In the genomic region with DNA sequence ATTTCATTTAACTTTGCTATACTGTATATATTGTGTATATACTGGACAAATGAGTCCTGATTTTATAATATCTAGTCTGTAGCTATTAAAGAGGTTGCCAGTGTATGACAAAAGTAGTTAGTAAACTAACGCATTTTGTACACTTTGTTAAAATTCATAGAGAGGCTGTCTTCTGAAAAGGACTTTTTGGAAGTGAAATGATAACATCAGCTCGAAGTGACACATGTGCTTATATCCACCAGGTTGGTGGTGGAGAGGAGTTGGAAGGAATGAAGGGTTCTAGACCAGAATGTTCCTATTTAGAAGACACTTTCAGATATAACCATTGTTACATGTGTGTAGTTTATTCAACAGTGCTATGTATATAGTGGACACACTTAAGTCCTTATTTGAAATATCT, we compare ENCODE assay signal across 13 cellular contexts. TPM values are rescaled to one million over a fixed set of nuclear protein-coding genes. Genes with fewer than 3 reads are reported as not detected.
DNase-seq lines count a peak whose midpoint lies in the region; ATAC-seq, FAIRE-seq and TF ChIP-seq lines count a peak whose summit lies in the region.
"Not testable (repeated sequence)": the region's sequence is repeated elsewhere in the genome, so short reads cannot be mapped to it uniquely, and the experiment has no call there.
"Had no signal": no experiment of that assay in that cellular context is flagged by ENCODE, and none has a peak within 500 bp of the region (broad histone marks: within the 10 kb centered on the region; RNA-seq: fewer than 3 reads in every experiment).

No MANE protein-coding gene starts in this region.

- H2AFZ ChIP-seq in OCI-LY1 (ENCODE audit: low read length); GM12878 (ENCODE audit: control insufficient read depth, low read depth, low read length): not testable (repeated sequence)

- TF ChIP-seq POLR2A in A549 (IDR thresholded peaks at IDR 0.05; ENCODE audit: low read length); GM12878 (IDR thresholded peaks at IDR 0.05; ENCODE audit: low read depth, low read length): not testable (repeated sequence)

- POLR2A ChIA-PET in A549 (lab: Yijun Ruan, JAX): not testable (repeated sequence)
- POLR2A ChIA-PET in GM12878 (lab: Charles Lee): interaction anchor here (1.0 kb wide), 1 partner anchor 8 kb away, joined by 4 read pairs; no protein-coding TSS in a partner anchor

- in situ Hi-C loops in GM12878 (cut with MboI): not testable (repeated sequence)

- H3K9me2 ChIP-seq in OCI-LY1 (ENCODE audit: low read depth, low read length): not testable (repeated sequence)

- SMC1A ChIA-PET in GM12878 (lab: Charles Lee; ENCODE audit: uncharacterized antibody, unreplicated experiment): interaction anchor here (0.7 to 1.7 kb wide), 7 partner anchors 8 to 255 kb away, joined by 3 to 11 read pairs (median 3); no protein-coding TSS in a partner anchor

- not testable (repeated sequence) for H3K27ac ChIP-seq in A549; OCI-LY1 (ENCODE audit: low read depth, low read length, poor library complexity, severe bottlenecking); GM12878 (ENCODE audit: control insufficient read depth, insufficient read depth); psoas muscle

- H3K4me3 ChIP-seq in A549; OCI-LY1 (ENCODE audit: low read depth, low read length, poor library complexity, severe bottlenecking); GM12878: not testable (repeated sequence)
- peak overlapping the region; percentile 66 for H3K4me3 ChIP-seq in psoas muscle

- TF ChIP-seq RAD21 in A549 (conservative IDR thresholded peaks at IDR 0.05 in 1 of 2, IDR thresholded peaks at IDR 0.05 in 1 of 2); GM12878 (IDR thresholded peaks at IDR 0.05; ENCODE audit: insufficient read depth, low read depth, low read length): not testable (repeated sequence)

- not testable (repeated sequence) for H3K9ac ChIP-seq in OCI-LY1 (ENCODE audit: low read length); GM12878 (ENCODE audit: control insufficient read depth, insufficient read depth, low read length)

- not testable (repeated sequence) for ATAC-seq in A549; GM12878; central memory CD8-positive, alpha-beta T cell (replicated peaks; ENCODE audit: extremely low read depth, poor library complexity, severe bottlenecking); psoas muscle

- not testable (repeated sequence) for H3K27me3 ChIP-seq in OCI-LY1 (ENCODE audit: insufficient read depth, low read length); GM12878 (replicated peaks in 1 of 2; ENCODE audit: control insufficient read depth in 2 of 2, insufficient read depth in 2 of 2, low read length in 1 of 2); psoas muscle (ENCODE audit: insufficient read depth in 3 of 3, low read length in 2 of 3)

- peaks cover 35 to 43% (median 41%) of the 10 kb centered on the region in 3 donors for H3K4me1 Mint-ChIP-seq in IgD-negative memory B cell
- H3K4me1 Mint-ChIP-seq in central memory CD8-positive, alpha-beta T cell: peaks cover 26% of the 10 kb centered on the region
- peaks cover 35% of the 10 kb centered on the region for H3K4me1 Mint-ChIP-seq in mesothelial cell of epicardium

- intact Hi-C loops in GM12878 (cut with micrococcal nuclease; ENCODE audit: unreplicated experiment); psoas muscle (cut with DNase I): not testable (repeated sequence)

- DNase-seq in A549 (ENCODE audit: low read depth in 1 of 2, low spot score in 1 of 2); GM12878 (ENCODE audit: low read depth, low spot score); central memory CD8-positive, alpha-beta T cell (ENCODE audit: low spot score in 2 of 2); mesothelial cell of epicardium (ENCODE audit: low spot score in 2 of 2, unreplicated experiment in 2 of 2); psoas muscle: not testable (repeated sequence)

- RAD21 ChIA-PET in GM12878 (lab: Charles Lee; ENCODE audit: unreplicated experiment): not testable (repeated sequence)

- not testable (repeated sequence) for H3K79me2 ChIP-seq in OCI-LY1 (ENCODE audit: insufficient read depth, low read length); GM12878 (ENCODE audit: control insufficient read depth, insufficient read depth, low read length)

- not testable (repeated sequence) for FAIRE-seq in A549 (lab: Jason Lieb, UNC); GM12878 (lab: Jason Lieb, UNC)

- CTCF ChIA-PET in A549 (lab: Yijun Ruan, JAX): interaction anchor here (0.6 to 1.0 kb wide), 2 partner anchors 183 to 215 kb away, joined by 3 to 5 read pairs; no protein-coding TSS in a partner anchor
- CTCF ChIA-PET in GM12878 (lab: Yijun Ruan, JAX): interaction anchor here (0.8 to 1.1 kb wide), 3 partner anchors 9 to 45 kb away, joined by 3 read pairs; no protein-coding TSS in a partner anchor

- H3K4me2 ChIP-seq in A549 (peak overlapping the region; percentile 80; the same call in 1 of the 3 replicates), OCI-LY1 (ENCODE audit: low read length) (peak overlapping the region; percentile 81; the same call in 1 of the 2 replicates), GM12878 (ENCODE audit: control insufficient read depth, insufficient read depth) (peak overlapping the region; percentile 3; the same call in 1 of the 2 replicates)

- H3K27ac Mint-ChIP-seq in IgD-negative memory B cell (peak overlapping the region in 2 of 3 donors; percentile 67 to 80), mesothelial cell of epicardium (peak overlapping the region; percentile 19)
- H3K27ac Mint-ChIP-seq in central memory CD8-positive, alpha-beta T cell (ENCODE audit: low read depth): peak overlapping the region; percentile 49

- not testable (repeated sequence) for H3K36me3 ChIP-seq in OCI-LY1 (ENCODE audit: insufficient read depth, low read length); GM12878 (ENCODE audit: control insufficient read depth in 2 of 2, insufficient read depth in 2 of 2, low read length in 1 of 2); psoas muscle (ENCODE audit: insufficient read depth in 1 of 2, low read depth in 1 of 2)

- not testable (repeated sequence) for H3K9me3 ChIP-seq in A549; OCI-LY1 (ENCODE audit: low read length); GM12878 (replicated peaks; ENCODE audit: control insufficient read depth, insufficient read depth, low read length); psoas muscle

- 93% methylated on average over 2 of the region's 2 CpGs for WGBS in A549 (ENCODE audit: missing lambda C conversion rate)
- 90% methylated on average over 2 of the region's 2 CpGs for WGBS in GM12878 (ENCODE audit: insufficient coverage, insufficient replicate concordance, low lambda C conversion rate, missing lambda C conversion rate)
- WGBS in psoas muscle, 3 donors: 92 to 97% (median 92%) methylated on average over 2 of the region's 2 CpGs

- TF ChIP-seq CTCF in A549 (IDR thresholded peaks at IDR 0.05); OCI-LY1 (IDR thresholded peaks at IDR 0.05; ENCODE audit: low read length); GM12878 (IDR thresholded peaks at IDR 0.05 in 2 of 3, conservative IDR thresholded peaks at IDR 0.05 in 1 of 3; ENCODE audit: control insufficient read depth in 2 of 3, extremely low read depth in 1 of 3, insufficient read depth in 1 of 3, low read depth in 3 of 3, low read length in 3 of 3); mesothelial cell of epicardium (IDR thresholded peaks at IDR 0.05; ENCODE audit: unreplicated experiment); psoas muscle (IDR thresholded peaks at IDR 0.05): not testable (repeated sequence)

- H3F3A ChIP-seq in OCI-LY1 (ENCODE audit: insufficient read depth, low read length): not testable (repeated sequence)

- H4K20me1 ChIP-seq in OCI-LY1 (ENCODE audit: insufficient read depth, low read length); GM12878 (ENCODE audit: control insufficient read depth, insufficient read depth): not testable (repeated sequence)

- not testable (repeated sequence) for H3K36me3 Mint-ChIP-seq in IgD-negative memory B cell, mesothelial cell of epicardium
- H3K36me3 Mint-ChIP-seq in central memory CD8-positive, alpha-beta T cell (ENCODE audit: insufficient read depth): peaks cover 26% of the 10 kb centered on the region

- TF ChIP-seq EP300 in A549 (IDR thresholded peaks at IDR 0.05); GM12878 (IDR thresholded peaks at IDR 0.05; ENCODE audit: borderline replicate concordance in 1 of 2, control insufficient read depth in 1 of 2, low read depth in 2 of 2, low read length in 2 of 2): not testable (repeated sequence)

- peaks cover 21% of the 10 kb centered on the region for H3K4me1 ChIP-seq in A549
- peaks cover 44% of the 10 kb centered on the region for H3K4me1 ChIP-seq in OCI-LY1 (ENCODE audit: insufficient read depth, low read length, severe bottlenecking)
- not testable (repeated sequence) for H3K4me1 ChIP-seq in GM12878 (ENCODE audit: control insufficient read depth, insufficient read depth, low read length)
- H3K4me1 ChIP-seq in psoas muscle: peaks cover 26% of the 10 kb centered on the region

- H3K4me3 Mint-ChIP-seq in IgD-negative memory B cell: peak overlapping the region in 2 of 4 donors; percentile 29 to 95
- not testable (repeated sequence) for H3K4me3 Mint-ChIP-seq in central memory CD8-positive, alpha-beta T cell; mesothelial cell of epicardium

- H3K9me3 Mint-ChIP-seq in IgD-negative memory B cell; central memory CD8-positive, alpha-beta T cell; mesothelial cell of epicardium: not testable (repeated sequence)

- H3K27me3 Mint-ChIP-seq in IgD-negative memory B cell; central memory CD8-positive, alpha-beta T cell; mesothelial cell of epicardium (ENCODE audit: low read depth): not testable (repeated sequence)

- not testable (repeated sequence) for BruUV-seq in GM12878 (replicated peaks; lab: Mats Ljungman, UMichigan)

RNA-seq across cellular contexts. Expression of a gene that starts 13.9 kb away (rescaled TPM):
- polyA plus RNA-seq in A549 (2011; rRNA removed) (59.0 and 62.9 TPM in 2 replicates), A549 (2017; fragmentation: RNase III; extraction: RNeasy Plus Mini Kit Qiagen cat#74134 plus additional on column Dnase treatment) (52.8 to 55.0 TPM (median 53.0 TPM) in 3 replicates), IgD-negative memory B cell (120 TPM), GM12878 (2011; rRNA removed) (79.5 and 112 TPM in 2 replicates), GM12878 (2014; fragmentation: Illumina TruSeq; extraction: Trizol) (87.4 and 98.8 TPM in 2 replicates), GM12878 (2014; fragmentation: Nextera tagmentation; extraction: Ambion mirVana) (10 to 100 TPM; 26.7 to 31.2 TPM), GM12878 (2014; rRNA removed) (54.6 and 71.6 TPM in 2 replicates), GM12878 (2016; fragmentation: Nextera tagmentation; extraction: Ambion mirVana) (10 to 100 TPM; 85.8 to 88.6 TPM), psoas muscle (10 to 100 TPM; 15.5 to 63.9 (median 43.9) TPM)
- polyA plus RNA-seq in A549 (2012; cell fraction: cytosol; rRNA removed): 28.7 and 30.1 TPM in 2 replicates
- polyA plus RNA-seq in A549 (2012; cell fraction: nucleus; rRNA removed): 10.3 and 11.7 TPM in 2 replicates
- polyA minus RNA-seq in A549 (2011; rRNA and poly(A)+ RNA removed): 15.7 and 16.9 TPM in 2 replicates
- 28.9 and 31.1 TPM in 2 replicates for total RNA-seq in GM12878 (2013; cell fraction: nucleolus; rRNA removed)
- total RNA-seq in GM12878 (2014; rRNA removed) (73.9 and 90.7 TPM in 2 replicates), GM12878 (2014; rRNA removed; fragmentation: Illumina TruSeq; extraction: Trizol) (99.0 and 99.1 TPM in 2 replicates), GM12878 (2021) (64.2 and 67.2 TPM in 2 replicates), mesothelial cell of epicardium (49.4 to 60.5 TPM (median 54.1 TPM) in 3 replicates), psoas muscle (10 to 100 TPM; 18.5 to 38.4 (median 27.8) TPM)
- 45.4 TPM for polyA plus RNA-seq in GM12878 (2011; ENCODE audit: low read depth)
- polyA plus RNA-seq in GM12878 (2011; cell fraction: cytosol; rRNA removed): 53.2 and 53.3 TPM in 2 replicates
- 25.6 and 31.0 TPM in 2 replicates for polyA plus RNA-seq in GM12878 (2011; cell fraction: nucleus; rRNA removed)
- 40.3 and 60.7 TPM in 2 replicates for polyA plus RNA-seq in GM12878 (2012)
- polyA minus RNA-seq in GM12878 (2011; rRNA and poly(A)+ RNA removed): 45.3 and 47.3 TPM in 2 replicates
- 13.1 and 21.7 TPM in 2 replicates for polyA minus RNA-seq in GM12878 (2011; cell fraction: cytosol; rRNA and poly(A)+ RNA removed)
- 4.3 and 7.9 TPM in 2 replicates for polyA minus RNA-seq in GM12878 (2011; cell fraction: nucleus; rRNA and poly(A)+ RNA removed)

RNA-seq across cellular contexts. Expression of a gene that starts 24.2 kb away (rescaled TPM):
- polyA plus RNA-seq in A549 (2011; rRNA removed): not detected in 2 replicates
- polyA plus RNA-seq in A549 (2012; cell fraction: cytosol; rRNA removed): 0.01 TPM in 1 of 2 replicates, not detected in the other
- 0.02 TPM in 1 of 2 replicates, not detected in the other for polyA plus RNA-seq in A549 (2012; cell fraction: nucleus; rRNA removed)
- not detected in 3 replicates for polyA plus RNA-seq in A549 (2017; fragmentation: RNase III; extraction: RNeasy Plus Mini Kit Qiagen cat#74134 plus additional on column Dnase treatment)
- not detected in 2 replicates for polyA minus RNA-seq in A549 (2011; rRNA and poly(A)+ RNA removed)
- polyA plus RNA-seq in IgD-negative memory B cell: 3.7 TPM
- not detected in 2 replicates for total RNA-seq in GM12878 (2013; cell fraction: nucleolus; rRNA removed)
- 0.79 and 1.1 TPM in 2 replicates for total RNA-seq in GM12878 (2014; rRNA removed)
- 1.1 TPM in 2 replicates for total RNA-seq in GM12878 (2014; rRNA removed; fragmentation: Illumina TruSeq; extraction: Trizol)
- total RNA-seq in GM12878 (2021): 1.1 and 1.5 TPM in 2 replicates
- 0.26 TPM for polyA plus RNA-seq in GM12878 (2011; ENCODE audit: low read depth)
- polyA plus RNA-seq in GM12878 (2011; rRNA removed): 0.04 and 0.05 TPM in 2 replicates
- 0.03 TPM in 2 replicates for polyA plus RNA-seq in GM12878 (2011; cell fraction: cytosol; rRNA removed)
- not detected in 2 replicates for polyA plus RNA-seq in GM12878 (2011; cell fraction: nucleus; rRNA removed)
- polyA plus RNA-seq in GM12878 (2012): 0.08 and 0.26 TPM in 2 replicates
- 1.7 and 2.2 TPM in 2 replicates for polyA plus RNA-seq in GM12878 (2014; fragmentation: Illumina TruSeq; extraction: Trizol)
- polyA plus RNA-seq in GM12878 (2014; fragmentation: Nextera tagmentation; extraction: Ambion mirVana): under 1 TPM; 0.82 to 0.91 TPM
- polyA plus RNA-seq in GM12878 (2014; rRNA removed): 0.57 and 0.63 TPM in 2 replicates
- polyA plus RNA-seq in GM12878 (2016; fragmentation: Nextera tagmentation; extraction: Ambion mirVana): 1 to 10 TPM in 1 of 2 experiments, under 1 TPM in 1; 0.18 to 1.1 TPM
- not detected in 2 replicates for polyA minus RNA-seq in GM12878 (2011; rRNA and poly(A)+ RNA removed)
- polyA minus RNA-seq in GM12878 (2011; cell fraction: cytosol; rRNA and poly(A)+ RNA removed): not detected in 2 replicates
- polyA minus RNA-seq in GM12878 (2011; cell fraction: nucleus; rRNA and poly(A)+ RNA removed): not detected in 2 replicates
- total RNA-seq in mesothelial cell of epicardium: 0.09 to 0.11 TPM in 2 of 3 replicates, not detected in the other
- total RNA-seq in psoas muscle: not detected
- polyA plus RNA-seq in psoas muscle: not detected
- total RNA-seq: A172; A673; Calu3; CD4-positive, CD25-positive, alpha-beta regulatory T cell; CD8-positive, alpha-beta T cell had no signal
- polyA plus RNA-seq: CD14-positive monocyte had no signal

Comparison
In these comparisons a context has a peak if more than half of its experiments do, and no peak if none do; other contexts are left out.
1. H3K4me2 ChIP-seq: peak in every context shown above with its lines; median percentile 81 in OCI-LY1; 80 in A549; 3 in GM12878.
2. H3K27ac Mint-ChIP-seq: peak in every context shown above with its lines; median percentile 74 in IgD-negative memory B cell; 49 in central memory CD8-positive, alpha-beta T cell; 19 in mesothelial cell of epicardium.